ENCODE assay signal across 8 cellular contexts in the genomic region with DNA sequence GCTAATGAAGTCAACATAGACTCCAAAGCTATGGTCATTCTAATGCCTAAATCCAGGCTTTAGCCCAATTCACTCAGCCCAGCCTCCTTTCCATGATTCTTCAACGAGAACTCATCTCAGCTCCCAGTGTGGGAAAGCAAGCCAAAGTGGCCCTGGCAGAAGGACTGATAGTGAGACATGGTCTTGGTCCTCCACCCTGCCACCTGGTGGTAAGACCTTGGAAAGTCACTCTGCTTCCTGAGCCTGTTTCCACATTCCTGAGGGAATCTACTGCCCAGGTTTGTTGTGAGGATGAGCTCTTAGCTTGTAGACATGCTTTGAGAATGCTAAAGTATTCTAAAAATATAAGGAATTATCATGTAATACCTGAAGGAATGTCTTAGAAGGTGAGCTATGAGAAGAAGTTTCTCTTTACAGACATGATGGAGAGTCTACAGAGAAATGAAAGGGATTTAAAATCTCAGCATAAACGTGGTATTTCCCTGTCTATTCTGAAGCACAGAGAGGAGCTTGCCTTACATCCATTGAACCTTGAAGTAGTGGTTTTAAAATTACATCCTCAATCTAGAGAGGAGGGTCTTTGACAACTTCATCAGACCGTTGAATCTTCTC.
A peak's percentile ranks its signal among the peaks of the same experiment; 100 is the strongest.
DNase-seq lines count a peak whose midpoint lies in the region; ATAC-seq and TF ChIP-seq lines count a peak whose summit lies in the region.

No MANE protein-coding gene starts in this region.

- H3K27ac ChIP-seq in AG04450 (ENCODE audit: low read depth, low read length) (no peak overlapping the region), adrenal gland (no peak overlapping the region), sigmoid colon (no peak overlapping the region)

- TF ChIP-seq EP300 in sigmoid colon (IDR thresholded peaks at IDR 0.05) = no peak

- DNase-seq in AG04450 (ENCODE audit: low read depth, low spot score) = peak; percentile 29
- peak; percentile 68 for DNase-seq in G401 (ENCODE audit: low spot score)
- DNase-seq in NCI-H2196 treated with DMSO at 0.1 percent for 48 hours (lab: John Stamatoyannopoulos, UW; ENCODE audit: unreplicated experiment) = peak; percentile 21
- DNase-seq in adrenal gland = peak; percentile 67 to 89 (median 78)
- DNase-seq in left ventricle myocardium superior = peak; percentile 69
- DNase-seq in sigmoid colon = peak; percentile 72
- DNase-seq in GOT3 (lab: John Stamatoyannopoulos, UW) = no peak

- H3K36me3 ChIP-seq in adrenal gland (replicated peaks in 1 of 2) (no peaks in the 10 kb centered on the region), sigmoid colon (no peaks in the 10 kb centered on the region)

- peak; percentile 80 for TF ChIP-seq CTCF in AG04450 (IDR thresholded peaks at IDR 0.05; ENCODE audit: low read depth, low read length)
- TF ChIP-seq CTCF in adrenal gland (IDR thresholded peaks at IDR 0.05) = peak; percentile 69 to 83 (median 74)
- TF ChIP-seq CTCF in sigmoid colon (IDR thresholded peaks at IDR 0.05) = peak in 3 of 4 experiments; percentile 34 to 55 (median 49)

- 39 to 52% (median 47%) methylated on average over 3 of the region's 3 CpGs for WGBS in adrenal gland, 4 donors
- 34 to 45% methylated on average over 3 of the region's 3 CpGs for WGBS in sigmoid colon, 2 donors

- H3K9me3 ChIP-seq in AG04450 (ENCODE audit: control insufficient read depth, insufficient read depth, low read length) (no peaks in the 10 kb centered on the region), adrenal gland (replicated peaks in 1 of 3) (no peaks in the 10 kb centered on the region), sigmoid colon (no peaks in the 10 kb centered on the region)

- ATAC-seq in HG02623 (IDR thresholded peaks at IDR 0.05; ENCODE audit: unreplicated experiment) (peak; percentile 69), left ventricle myocardium superior (peak; percentile 81)

- in situ Hi-C loops in G401 (cut with HindIII; ENCODE audit: low sequenced_read_pairs) = no loop called here

- H3K4me3 ChIP-seq in AG04450 (ENCODE audit: low read depth, low read length) (no peak overlapping the region), adrenal gland (no peak overlapping the region), sigmoid colon (no peak overlapping the region)

- H3K4me1 ChIP-seq in adrenal gland (replicated peaks in 1 of 2) (no peaks in the 10 kb centered on the region), sigmoid colon (no peaks in the 10 kb centered on the region)

- POLR2A ChIA-PET in AG04450 (lab: Yijun Ruan, JAX) = no interaction called here

- CTCF ChIA-PET in AG04450 (lab: Charles Lee) = interaction anchor here (0.6 to 12.1 kb wide), 44 partner anchors 9 to 1344 kb away, joined by 3 to 558 read pairs (median 5); no protein-coding TSS in a partner anchor

- H3K27me3 ChIP-seq in AG04450 (ENCODE audit: control insufficient read depth, insufficient read depth, low read length) (peaks cover 5% of the 10 kb centered on the region), adrenal gland (no peaks in the 10 kb centered on the region), sigmoid colon (no peaks in the 10 kb centered on the region)

- TF ChIP-seq POLR2A in adrenal gland (IDR thresholded peaks at IDR 0.05) (no peak), sigmoid colon (IDR thresholded peaks at IDR 0.05) (no peak)

- intact Hi-C loops in adrenal gland (cut with DNase I) = loop anchor here in 1 of 2 donors (2.0 kb wide), 1 partner anchor 124 kb away; no protein-coding TSS in a partner anchor
- intact Hi-C loops in left ventricle myocardium superior (cut with micrococcal nuclease) = loop anchor here (5.0 to 10.0 kb wide), 2 partner anchors 126 to 1268 kb away; no protein-coding TSS in a partner anchor
- intact Hi-C loops in sigmoid colon (cut with DNase I) = loop anchor here (5.0 kb wide), 1 partner anchor 123 kb away; no protein-coding TSS in a partner anchor
